ENCODE assay signal across 2 cellular contexts in the genomic region with DNA sequence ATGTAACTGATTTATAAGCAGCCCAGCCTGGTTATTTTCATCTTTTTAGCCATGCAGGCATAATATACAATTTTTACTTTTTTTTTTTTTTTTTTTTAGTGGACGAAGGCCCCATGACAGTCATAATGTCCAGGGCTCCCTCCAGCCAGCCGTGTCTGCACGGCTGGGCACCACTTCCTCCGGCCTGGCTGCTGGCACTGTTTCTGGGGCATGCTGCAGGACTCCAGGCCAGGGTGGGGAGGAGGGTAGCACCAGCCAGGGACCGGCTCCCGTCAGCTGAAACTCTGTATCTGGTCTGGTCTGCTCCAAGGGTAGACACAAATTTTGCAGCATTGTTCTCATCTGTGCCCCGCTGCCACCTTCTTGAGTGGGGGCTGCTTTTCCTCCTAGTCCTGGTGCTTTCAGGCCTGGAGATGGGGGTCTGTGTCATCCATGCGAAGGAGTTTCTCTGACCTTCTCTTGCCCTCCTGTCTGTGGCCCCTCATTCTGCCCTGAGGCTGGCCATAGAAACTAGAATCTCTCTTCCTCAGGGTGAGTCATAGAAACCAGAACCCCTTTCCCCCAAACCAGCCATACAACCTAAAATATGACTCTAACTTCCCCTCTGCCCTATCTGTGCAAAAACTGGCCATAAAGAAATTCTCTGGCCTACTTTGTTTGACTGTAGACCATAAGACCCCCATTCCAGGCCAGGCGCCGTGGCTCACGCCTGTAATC.
TF ChIP-seq lines count a peak whose summit lies in the region.

No MANE protein-coding gene starts in this region.

TF ChIP-seq in SK-N-SH, 30 proteins besides CTCF, POLR2A, EP300 and RAD21 (continued from another document):
- TF ChIP-seq, protein P1, sequence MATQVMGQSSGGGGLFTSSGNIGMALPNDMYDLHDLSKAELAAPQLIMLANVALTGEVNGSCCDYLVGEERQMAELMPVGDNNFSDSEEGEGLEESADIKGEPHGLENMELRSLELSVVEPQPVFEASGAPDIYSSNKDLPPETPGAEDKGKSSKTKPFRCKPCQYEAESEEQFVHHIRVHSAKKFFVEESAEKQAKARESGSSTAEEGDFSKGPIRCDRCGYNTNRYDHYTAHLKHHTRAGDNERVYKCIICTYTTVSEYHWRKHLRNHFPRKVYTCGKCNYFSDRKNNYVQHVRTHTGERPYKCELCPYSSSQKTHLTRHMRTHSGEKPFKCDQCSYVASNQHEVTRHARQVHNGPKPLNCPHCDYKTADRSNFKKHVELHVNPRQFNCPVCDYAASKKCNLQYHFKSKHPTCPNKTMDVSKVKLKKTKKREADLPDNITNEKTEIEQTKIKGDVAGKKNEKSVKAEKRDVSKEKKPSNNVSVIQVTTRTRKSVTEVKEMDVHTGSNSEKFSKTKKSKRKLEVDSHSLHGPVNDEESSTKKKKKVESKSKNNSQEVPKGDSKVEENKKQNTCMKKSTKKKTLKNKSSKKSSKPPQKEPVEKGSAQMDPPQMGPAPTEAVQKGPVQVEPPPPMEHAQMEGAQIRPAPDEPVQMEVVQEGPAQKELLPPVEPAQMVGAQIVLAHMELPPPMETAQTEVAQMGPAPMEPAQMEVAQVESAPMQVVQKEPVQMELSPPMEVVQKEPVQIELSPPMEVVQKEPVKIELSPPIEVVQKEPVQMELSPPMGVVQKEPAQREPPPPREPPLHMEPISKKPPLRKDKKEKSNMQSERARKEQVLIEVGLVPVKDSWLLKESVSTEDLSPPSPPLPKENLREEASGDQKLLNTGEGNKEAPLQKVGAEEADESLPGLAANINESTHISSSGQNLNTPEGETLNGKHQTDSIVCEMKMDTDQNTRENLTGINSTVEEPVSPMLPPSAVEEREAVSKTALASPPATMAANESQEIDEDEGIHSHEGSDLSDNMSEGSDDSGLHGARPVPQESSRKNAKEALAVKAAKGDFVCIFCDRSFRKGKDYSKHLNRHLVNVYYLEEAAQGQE (IDR thresholded peaks at IDR 0.05; ENCODE audit: low read depth, low read length): no peak
- TF ChIP-seq, protein P2, sequence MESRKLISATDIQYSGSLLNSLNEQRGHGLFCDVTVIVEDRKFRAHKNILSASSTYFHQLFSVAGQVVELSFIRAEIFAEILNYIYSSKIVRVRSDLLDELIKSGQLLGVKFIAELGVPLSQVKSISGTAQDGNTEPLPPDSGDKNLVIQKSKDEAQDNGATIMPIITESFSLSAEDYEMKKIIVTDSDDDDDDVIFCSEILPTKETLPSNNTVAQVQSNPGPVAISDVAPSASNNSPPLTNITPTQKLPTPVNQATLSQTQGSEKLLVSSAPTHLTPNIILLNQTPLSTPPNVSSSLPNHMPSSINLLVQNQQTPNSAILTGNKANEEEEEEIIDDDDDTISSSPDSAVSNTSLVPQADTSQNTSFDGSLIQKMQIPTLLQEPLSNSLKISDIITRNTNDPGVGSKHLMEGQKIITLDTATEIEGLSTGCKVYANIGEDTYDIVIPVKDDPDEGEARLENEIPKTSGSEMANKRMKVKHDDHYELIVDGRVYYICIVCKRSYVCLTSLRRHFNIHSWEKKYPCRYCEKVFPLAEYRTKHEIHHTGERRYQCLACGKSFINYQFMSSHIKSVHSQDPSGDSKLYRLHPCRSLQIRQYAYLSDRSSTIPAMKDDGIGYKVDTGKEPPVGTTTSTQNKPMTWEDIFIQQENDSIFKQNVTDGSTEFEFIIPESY (IDR thresholded peaks at IDR 0.05; ENCODE audit: borderline replicate concordance, low read depth): no peak
- no peak for TF ChIP-seq USF1 (IDR thresholded peaks at IDR 0.05; ENCODE audit: borderline replicate concordance, low read depth)
- no peak for TF ChIP-seq SMC3 (IDR thresholded peaks at IDR 0.05; ENCODE audit: low read depth, low read length)
- no peak for TF ChIP-seq SIN3A (IDR thresholded peaks at IDR 0.05; ENCODE audit: borderline replicate concordance, low read depth, low read length)
- TF ChIP-seq TCF12 (IDR thresholded peaks at IDR 0.05): no peak
- no peak for TF ChIP-seq MEF2A (IDR thresholded peaks at IDR 0.05; ENCODE audit: borderline replicate concordance, low read depth)

TF ChIP-seq in SK-N-SH treated with all-trans-retinoic acid at 6 μM for 48 hours, 23 proteins besides CTCF, POLR2A, EP300 and RAD21 (continued from another document):
- TF ChIP-seq TSHZ2 (CRISPR knock-in tag; IDR thresholded peaks at IDR 0.05) (no peak), ZFP30 (CRISPR knock-in tag; IDR thresholded peaks at IDR 0.05) (no peak), CREB5 (CRISPR knock-in tag; IDR thresholded peaks at IDR 0.05; ENCODE audit: low read depth) (no peak), CSRNP3 (CRISPR knock-in tag; IDR thresholded peaks at IDR 0.05) (no peak), ZNF565 (CRISPR knock-in tag; conservative IDR thresholded peaks at IDR 0.05; ENCODE audit: low read depth) (no peak), TCF4 (CRISPR knock-in tag; IDR thresholded peaks at IDR 0.05; ENCODE audit: borderline replicate concordance) (no peak), OSR1 (CRISPR knock-in tag; IDR thresholded peaks at IDR 0.05) (no peak), TOX (CRISPR knock-in tag; IDR thresholded peaks at IDR 0.05; ENCODE audit: borderline replicate concordance) (no peak), ZNF8 (CRISPR knock-in tag; IDR thresholded peaks at IDR 0.05) (no peak), ISL1 (CRISPR knock-in tag; IDR thresholded peaks at IDR 0.05) (no peak), CSDC2 (CRISPR knock-in tag; IDR thresholded peaks at IDR 0.05) (no peak), PPARA (CRISPR knock-in tag; IDR thresholded peaks at IDR 0.05; ENCODE audit: borderline replicate concordance) (no peak), ZNF70 (CRISPR knock-in tag; IDR thresholded peaks at IDR 0.05) (no peak)
- TF ChIP-seq, protein P3, sequence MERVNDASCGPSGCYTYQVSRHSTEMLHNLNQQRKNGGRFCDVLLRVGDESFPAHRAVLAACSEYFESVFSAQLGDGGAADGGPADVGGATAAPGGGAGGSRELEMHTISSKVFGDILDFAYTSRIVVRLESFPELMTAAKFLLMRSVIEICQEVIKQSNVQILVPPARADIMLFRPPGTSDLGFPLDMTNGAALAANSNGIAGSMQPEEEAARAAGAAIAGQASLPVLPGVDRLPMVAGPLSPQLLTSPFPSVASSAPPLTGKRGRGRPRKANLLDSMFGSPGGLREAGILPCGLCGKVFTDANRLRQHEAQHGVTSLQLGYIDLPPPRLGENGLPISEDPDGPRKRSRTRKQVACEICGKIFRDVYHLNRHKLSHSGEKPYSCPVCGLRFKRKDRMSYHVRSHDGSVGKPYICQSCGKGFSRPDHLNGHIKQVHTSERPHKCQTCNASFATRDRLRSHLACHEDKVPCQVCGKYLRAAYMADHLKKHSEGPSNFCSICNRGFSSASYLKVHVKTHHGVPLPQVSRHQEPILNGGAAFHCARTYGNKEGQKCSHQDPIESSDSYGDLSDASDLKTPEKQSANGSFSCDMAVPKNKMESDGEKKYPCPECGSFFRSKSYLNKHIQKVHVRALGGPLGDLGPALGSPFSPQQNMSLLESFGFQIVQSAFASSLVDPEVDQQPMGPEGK (CRISPR knock-in tag; IDR thresholded peaks at IDR 0.05; ENCODE audit: borderline replicate concordance): no peak
